ENCODE assay signal across 7 cellular contexts in genomic region chr7:153776940-153777339, GRCh38.
DNase-seq lines count a peak whose midpoint lies in the region; ATAC-seq and TF ChIP-seq lines count a peak whose summit lies in the region.
"Not testable (repeated sequence)": the region's sequence is repeated elsewhere in the genome, so short reads cannot be mapped to it uniquely, and the experiment has no call there.

No MANE protein-coding gene starts in this region.

- peak overlapping the region; percentile 26 for H3K27ac ChIP-seq in epithelial cell of prostate

- peak; percentile 60 for ATAC-seq in GM18907 (IDR thresholded peaks at IDR 0.05; ENCODE audit: unreplicated experiment)
- peak; percentile 34 for ATAC-seq in HG02885 (IDR thresholded peaks at IDR 0.05; ENCODE audit: poor library complexity, unreplicated experiment)

- not testable (repeated sequence) for H3K4me3 ChIP-seq in astrocyte of the cerebellum (ENCODE audit: low read depth, low read length)

- not testable (repeated sequence) for TF ChIP-seq CTCF in astrocyte of the cerebellum (IDR thresholded peaks at IDR 0.05; ENCODE audit: low read depth, low read length, missing control alignments)

- in situ Hi-C loops in astrocyte of the cerebellum (cut with HindIII; ENCODE audit: low sequenced_read_pairs): not testable (repeated sequence)

- DNase-seq in Daoy (ENCODE audit: low read depth) (peak; percentile 29), LHCN-M2 (ENCODE audit: low read depth) (peak; percentile 32), astrocyte of the cerebellum (ENCODE audit: low read depth) (peak; percentile 27), epithelial cell of prostate (ENCODE audit: low read depth, low spot score) (peak; percentile 46), kidney tubule cell (ENCODE audit: low spot score) (peak; percentile 82)

Comparison
In these comparisons a context has a peak if more than half of its experiments do, and no peak if none do; other contexts are left out.
1. DNase-seq: peak in every context shown above with its lines; median percentile 82 in kidney tubule cell; 46 in epithelial cell of prostate; 32 in LHCN-M2; 29 in Daoy; 27 in astrocyte of the cerebellum.